ENCODE assay signal across 8 cellular contexts in genomic region chr19:56403261-56403660, GRCh38. TPM values are rescaled to one million over a fixed set of nuclear protein-coding genes. Genes with fewer than 3 reads are reported as not detected.
A peak's percentile ranks its signal among the peaks of the same experiment; 100 is the strongest.
DNase-seq lines count a peak whose midpoint lies in the region; ATAC-seq, FAIRE-seq and TF ChIP-seq lines count a peak whose summit lies in the region.

No MANE protein-coding gene starts in this region.

- BruUV-seq in IMR-90 (replicated peaks; lab: Mats Ljungman, UMichigan) = no TSS peak

- peak overlapping the region; percentile 61 to 99; a peak in 3 of 4 replicates for H4K8ac ChIP-seq in IMR-90 (ENCODE audit: low read depth in 2 of 2, low read length in 2 of 2)

- H2BK15ac ChIP-seq in IMR-90 (ENCODE audit: low read depth, low read length) = no peak overlapping the region

- H3K36me3 ChIP-seq in GM06990 (ENCODE audit: control insufficient read depth, insufficient read depth, low read length) (no peaks in the 10 kb centered on the region; the same call in 1 of the 2 replicates), IMR-90 (ENCODE audit: control insufficient read depth, insufficient read depth, low read length) (peaks cover 8% of the 10 kb centered on the region; the same call in 1 of the 2 replicates), brain microvascular endothelial cell (replicated peaks) (peaks cover 4% of the 10 kb centered on the region)

- H3K4me1 ChIP-seq in IMR-90 (ENCODE audit: control insufficient read depth, insufficient read depth, low read length) = no peaks in the 10 kb centered on the region
- H3K4me1 ChIP-seq in mononuclear cell (ENCODE audit: insufficient read depth, low read length) = peaks cover 19% of the 10 kb centered on the region

- H3K27ac ChIP-seq in IMR-90 (ENCODE audit: insufficient read depth, low read length) = peak overlapping the region; percentile 76
- H3K27ac ChIP-seq in brain microvascular endothelial cell = peak overlapping the region; percentile 96

- H3K4me3 ChIP-seq in GM06990 (replicated peaks; ENCODE audit: low read depth, low read length) = peak overlapping the region; percentile 89
- peak overlapping the region; percentile 79 for H3K4me3 ChIP-seq in IMR-90 (ENCODE audit: insufficient read depth, low read depth, low read length)
- H3K4me3 ChIP-seq in brain microvascular endothelial cell (ENCODE audit: low read depth, low read length) = peak overlapping the region; percentile 95
- peak overlapping the region; percentile 71 for H3K4me3 ChIP-seq in mononuclear cell (ENCODE audit: low read length)

- ATAC-seq in IMR-90 (ENCODE audit: low read depth) = peak; percentile 1; the same call in 1 of the 2 replicates

- H3K56ac ChIP-seq in IMR-90 (ENCODE audit: extremely low read depth, insufficient read depth, low read length) = peak overlapping the region; percentile 7; the same call in 1 of the 2 replicates

- peak overlapping the region; percentile 67 for H2AFZ ChIP-seq in IMR-90 (replicated peaks; ENCODE audit: low read length, poor library complexity)

- peak overlapping the region; percentile 66 for H3K4me2 ChIP-seq in IMR-90 (ENCODE audit: low read depth, low read length)

- WGBS in IMR-90 (ENCODE audit: extremely low coverage in 2 of 2, insufficient read length in 1 of 2), 2 experiments = 23% methylated on average over 5 of the region's 9 CpGs; no CpG with 5 or more reads in 1 of the 2 experiments

- H2BK5ac ChIP-seq in IMR-90 (ENCODE audit: low read depth, low read length, poor library complexity, severe bottlenecking) = no peak overlapping the region

- no peak for TF ChIP-seq POLR2A in IMR-90 (IDR thresholded peaks at IDR 0.05; ENCODE audit: low read depth, low read length)

- no peak for TF ChIP-seq RAD21 in IMR-90 (IDR thresholded peaks at IDR 0.05; ENCODE audit: low read length)

- DNase-seq in GM06990 (ENCODE audit: extremely low read depth, insufficient read length) (no peak), IMR-90 (peak; percentile 39), brain microvascular endothelial cell (no peak), GM19239 (ENCODE audit: insufficient read length, low spot score) (no peak), NCI-H1436 treated with DMSO at 0.1 percent for 48 hours (lab: John Stamatoyannopoulos, UW) (no peak), DMS153 (lab: John Stamatoyannopoulos, UW) (no peak), urothelium cell line (ENCODE audit: low spot score) (no peak)

- CTCF ChIA-PET in IMR-90 (lab: Yijun Ruan, JAX) = no interaction called here

- H2BK20ac ChIP-seq in IMR-90 (ENCODE audit: low read depth, low read length) = no peak overlapping the region

- intact Hi-C loops in IMR-90 (cut with micrococcal nuclease) = loop anchor here (2.0 to 5.0 kb wide), 2 partner anchors 74 to 134 kb away; partner anchors contain the start of genes ZFP28 and ZNF667

- no peak overlapping the region for H2AK5ac ChIP-seq in IMR-90 (ENCODE audit: low read depth, low read length)

- FAIRE-seq in GM19239 (lab: Jason Lieb, UNC) (no peak), urothelium cell line (lab: Jason Lieb, UNC) (no peak)

- in situ Hi-C loops in IMR-90 (cut with MboI; ENCODE audit: low sequenced_read_pairs) = loop anchor here (25.0 kb wide), 1 partner anchor 984 kb away; the partner anchor contains the start of gene ZNF548
- in situ Hi-C loops in brain microvascular endothelial cell (cut with HindIII; ENCODE audit: low pct_ligation_motif_present, low sequenced_read_pairs) = no loop called here

- H3K27me3 ChIP-seq in GM06990 (replicated peaks; ENCODE audit: control insufficient read depth, insufficient read depth, low read length) = no peaks in the 10 kb centered on the region
- H3K27me3 ChIP-seq in IMR-90 (ENCODE audit: control insufficient read depth, insufficient read depth, low read length) = no peaks in the 10 kb centered on the region
- H3K27me3 ChIP-seq in brain microvascular endothelial cell (replicated peaks) = no peaks in the 10 kb centered on the region
- H3K27me3 ChIP-seq in mononuclear cell (ENCODE audit: insufficient read depth, low read length) = no peaks in the 10 kb centered on the region

- H2AK9ac ChIP-seq in IMR-90 (replicated peaks; ENCODE audit: low read depth, low read length, poor library complexity) = no peak overlapping the region

- H3K14ac ChIP-seq in IMR-90 (replicated peaks; ENCODE audit: low read depth, low read length) = no peak overlapping the region; the same call in 1 of the 2 replicates

- peaks cover 10 to 19% of the 10 kb centered on the region in 2 experiments for H3K79me1 ChIP-seq in IMR-90 (ENCODE audit: low read depth in 1 of 2, low read length in 2 of 2)

- no peak overlapping the region for H2BK120ac ChIP-seq in IMR-90 (ENCODE audit: low read depth, low read length)

- H3K18ac ChIP-seq in IMR-90 (ENCODE audit: low read depth, low read length) = no peak overlapping the region

- peak overlapping the region; percentile 61 for H3K9ac ChIP-seq in IMR-90 (ENCODE audit: low read depth, low read length)

- peaks cover 18% of the 10 kb centered on the region for H3K9me3 ChIP-seq in IMR-90 (ENCODE audit: control insufficient read depth, insufficient read depth, low read length)
- peaks cover 28% of the 10 kb centered on the region for H3K9me3 ChIP-seq in mononuclear cell (ENCODE audit: low read depth, low read length)

- no peak for TF ChIP-seq CTCF in GM06990 (IDR thresholded peaks at IDR 0.05; ENCODE audit: insufficient read depth, low read length, poor library complexity, severe bottlenecking)
- no peak for TF ChIP-seq CTCF in IMR-90 (conservative IDR thresholded peaks at IDR 0.05; ENCODE audit: low read depth, low read length)
- TF ChIP-seq CTCF in brain microvascular endothelial cell (IDR thresholded peaks at IDR 0.05; ENCODE audit: low read depth, low read length, missing control alignments) = no peak

- H3K9me1 ChIP-seq in IMR-90 (ENCODE audit: insufficient read depth, low read length) = peaks cover 7% of the 10 kb centered on the region

- H4K20me1 ChIP-seq in IMR-90 (ENCODE audit: insufficient read depth, low read length) = no peaks in the 10 kb centered on the region

- POLR2A ChIA-PET in IMR-90 (lab: Charles Lee; ENCODE audit: unreplicated experiment) = interaction anchor here (1.0 kb wide), 1 partner anchor 10 kb away, joined by 4 read pairs; the partner anchor contains the start of gene ZNF582

- dilution Hi-C loops in IMR-90 (cut with HindIII; ENCODE audit: low sequenced_read_pairs, unreplicated experiment) = no loop called here

- peak overlapping the region; percentile 12; the same call in 1 of the 2 replicates for H4K5ac ChIP-seq in IMR-90 (ENCODE audit: low read depth, low read length)

- no peak overlapping the region for H3K23ac ChIP-seq in IMR-90 (ENCODE audit: low read depth, low read length)

- no peak overlapping the region for H4K91ac ChIP-seq in IMR-90 (ENCODE audit: insufficient read depth, low read depth, low read length)

- H3K4ac ChIP-seq in IMR-90 (ENCODE audit: low read depth, low read length) = no peak overlapping the region

TF ChIP-seq in IMR-90, 13 proteins besides CTCF, POLR2A, EP300 and RAD21:
- no peak for TF ChIP-seq MXI1 (IDR thresholded peaks at IDR 0.05; ENCODE audit: borderline replicate concordance, low read depth, low read length)
- TF ChIP-seq RFX5 (IDR thresholded peaks at IDR 0.05; ENCODE audit: low read depth, low read length) = no peak
- TF ChIP-seq CEBPB (IDR thresholded peaks at IDR 0.05; ENCODE audit: low read depth, low read length) = no peak
- no peak for TF ChIP-seq BHLHE40 (IDR thresholded peaks at IDR 0.05; ENCODE audit: low read depth, low read length)
- no peak for TF ChIP-seq RCOR1 (IDR thresholded peaks at IDR 0.05; ENCODE audit: insufficient replicate concordance, low read length)
- TF ChIP-seq FOS (IDR thresholded peaks at IDR 0.05; ENCODE audit: low read depth, low read length) = no peak
- no peak for TF ChIP-seq CHD1 (IDR thresholded peaks at IDR 0.05; ENCODE audit: low read depth, low read length)
- no peak for TF ChIP-seq ELK1 (IDR thresholded peaks at IDR 0.05; ENCODE audit: borderline replicate concordance, low read depth, low read length)
- TF ChIP-seq SMC3 (IDR thresholded peaks at IDR 0.05; ENCODE audit: low read depth, low read length) = no peak
- no peak for TF ChIP-seq MAFK (IDR thresholded peaks at IDR 0.05; ENCODE audit: low read depth, low read length)
- TF ChIP-seq MAZ (IDR thresholded peaks at IDR 0.05; ENCODE audit: borderline replicate concordance, low read depth, low read length) = no peak
- no peak for TF ChIP-seq USF2 (IDR thresholded peaks at IDR 0.05; ENCODE audit: low read depth, low read length)
- TF ChIP-seq NFE2L2 (IDR thresholded peaks at IDR 0.05; ENCODE audit: low read depth, low read length) = no peak

RNA-seq across cellular contexts. Expression of gene ZNF583, which starts 0.9 kb away (rescaled TPM):
- total RNA-seq in IMR-90 (2012; rRNA removed) (5.4 and 6.9 TPM in 2 replicates), mononuclear cell (1.0 TPM)
- polyA plus RNA-seq in IMR-90 (2012; rRNA removed) = 1.9 and 2.8 TPM in 2 replicates
- 0.46 and 0.47 TPM in 2 replicates for polyA plus RNA-seq in IMR-90 (2012; cell fraction: cytosol; rRNA removed)
- polyA plus RNA-seq in IMR-90 (2012; cell fraction: nucleus; rRNA removed; ENCODE audit: low replicate concordance) = 0.45 and 4.9 TPM in 2 replicates

RNA-seq across cellular contexts. Expression of gene ZNF582, which starts 9.9 kb away (rescaled TPM):
- total RNA-seq in IMR-90 (2012; rRNA removed) (1.7 and 1.8 TPM in 2 replicates), mononuclear cell (1.4 TPM)
- polyA plus RNA-seq in IMR-90 (2012; rRNA removed) = 1.6 and 1.9 TPM in 2 replicates
- 0.76 and 0.88 TPM in 2 replicates for polyA plus RNA-seq in IMR-90 (2012; cell fraction: cytosol; rRNA removed)
- polyA plus RNA-seq in IMR-90 (2012; cell fraction: nucleus; rRNA removed; ENCODE audit: low replicate concordance) = 0.67 and 2.1 TPM in 2 replicates
